18 cellular contexts compared by ENCODE assay signal in the genomic region with DNA sequence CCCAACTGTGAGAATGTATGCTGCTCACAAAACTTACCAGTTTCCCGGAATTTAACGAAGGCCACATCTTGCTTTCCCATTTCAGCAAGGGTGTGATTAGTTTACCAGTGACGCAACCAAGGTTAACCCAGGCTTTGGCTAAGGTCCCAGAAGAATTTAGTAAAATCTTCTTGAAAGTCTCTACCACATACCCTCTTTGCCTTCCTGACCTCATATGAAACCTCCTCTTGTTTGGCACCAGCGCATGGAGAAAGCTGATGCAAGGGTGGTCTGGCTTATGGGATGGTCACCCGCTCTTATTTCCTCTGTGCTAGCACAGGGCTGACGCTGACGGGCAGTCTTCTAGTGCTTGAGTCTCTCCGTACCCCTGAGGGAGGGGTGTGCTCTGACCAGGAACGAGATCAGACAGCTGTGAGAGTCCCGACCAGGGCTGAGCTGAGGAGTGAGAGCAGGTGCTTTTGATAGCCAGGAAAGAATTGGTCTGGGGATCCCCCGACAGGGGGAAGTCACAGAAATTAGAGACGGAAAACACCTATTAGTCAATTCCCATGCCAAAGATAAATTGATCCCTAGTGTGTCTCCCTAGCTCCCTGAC.
DNase-seq lines count a peak whose midpoint lies in the region; ATAC-seq and TF ChIP-seq lines count a peak whose summit lies in the region.
"Had no signal": no experiment of that assay in that cellular context is flagged by ENCODE, and none has a peak within 500 bp of the region (broad histone marks: within the 10 kb centered on the region; RNA-seq: fewer than 3 reads in every experiment).

No MANE protein-coding gene starts in this region.

- H3K9me3 Mint-ChIP-seq in MCF 10A (ENCODE audit: unreplicated experiment) (peaks cover 11% of the 10 kb centered on the region), glutamatergic neuron (ENCODE audit: unreplicated experiment) (peaks cover 2% of the 10 kb centered on the region)
- no peaks in the 10 kb centered on the region for H3K9me3 Mint-ChIP-seq in stimulated activated effector memory CD8-positive, alpha-beta T cell treated with anti-CD3 and anti-CD28 coated beads, Interleukin-12 subunit alpha, Interleukin-12 subunit beta, amount 100 ng/mL, for 72 hours
- no peaks in the 10 kb centered on the region for H3K9me3 Mint-ChIP-seq in activated naive CD8-positive, alpha-beta T cell treated with anti-CD3 and anti-CD28 coated beads, Interleukin-2, amount 50 U/mL, for 24 hours

- no peak overlapping the region for H2AFZ ChIP-seq in mammary epithelial cell (ENCODE audit: low read depth, low read length)

- WGBS in mammary epithelial cell (ENCODE audit: low coverage, missing lambda C conversion rate), result 92% methylated on average over 5 of the region's 12 CpGs

- peak; percentile 26 for DNase-seq in MCF 10A (ENCODE audit: unreplicated experiment)
- no peak for DNase-seq in mammary epithelial cell
- peak; percentile 45 for DNase-seq in amniotic epithelial cell (ENCODE audit: low read depth)
- DNase-seq in iris pigment epithelial cell (ENCODE audit: low read depth), result peak; percentile 39
- DNase-seq in stimulated activated effector memory CD8-positive, alpha-beta T cell treated with anti-CD3 and anti-CD28 coated beads, Interleukin-12 subunit alpha, Interleukin-12 subunit beta, amount 100 ng/mL, for 72 hours (ENCODE audit: low spot score in 2 of 2), result no peak
- no peak for DNase-seq in activated naive CD8-positive, alpha-beta T cell treated with anti-CD3 and anti-CD28 coated beads, Interleukin-2, amount 50 U/mL, for 24 hours
- no peak for DNase-seq in glutamatergic neuron
- no peak for DNase-seq in COLO829 (ENCODE audit: low spot score)
- DNase-seq: CD4-positive, alpha-beta memory T cell; DMS79; IMR-90; Karpas-422; NCI-H1417; NCI-H1930; NCI-H446; NCI-H69; SIG-M5 had no signal

- intact Hi-C loops in MCF 10A (cut with micrococcal nuclease) (no loop called here), mammary epithelial cell (cut with micrococcal nuclease) (no loop called here)

- H3K27me3 Mint-ChIP-seq in MCF 10A (ENCODE audit: insufficient read depth, unreplicated experiment) (no peaks in the 10 kb centered on the region), glutamatergic neuron (ENCODE audit: unreplicated experiment) (no peaks in the 10 kb centered on the region)
- H3K27me3 Mint-ChIP-seq in activated naive CD8-positive, alpha-beta T cell treated with anti-CD3 and anti-CD28 coated beads, Interleukin-2, amount 50 U/mL, for 24 hours, result peaks cover 2% of the 10 kb centered on the region

- no peaks in the 10 kb centered on the region for H4K20me1 ChIP-seq in mammary epithelial cell (ENCODE audit: insufficient read depth, low read length)

- H3K4me1 Mint-ChIP-seq in MCF 10A (ENCODE audit: insufficient read depth, unreplicated experiment), result peaks cover 7% of the 10 kb centered on the region
- no peaks in the 10 kb centered on the region for H3K4me1 Mint-ChIP-seq in stimulated activated effector memory CD8-positive, alpha-beta T cell treated with anti-CD3 and anti-CD28 coated beads, Interleukin-12 subunit alpha, Interleukin-12 subunit beta, amount 100 ng/mL, for 72 hours
- H3K4me1 Mint-ChIP-seq in activated naive CD8-positive, alpha-beta T cell treated with anti-CD3 and anti-CD28 coated beads, Interleukin-2, amount 50 U/mL, for 24 hours, result no peaks in the 10 kb centered on the region
- peaks cover 2% of the 10 kb centered on the region for H3K4me1 Mint-ChIP-seq in glutamatergic neuron (ENCODE audit: low read depth, unreplicated experiment)
- H3K4me1 Mint-ChIP-seq: CD4-positive, alpha-beta memory T cell had no signal

- no peak overlapping the region for H3K27ac ChIP-seq in mammary epithelial cell (ENCODE audit: insufficient read depth, low read depth, low read length)
- H3K27ac ChIP-seq: 22Rv1 had no signal

- H3K4me2 ChIP-seq in mammary epithelial cell (ENCODE audit: insufficient read depth, low read depth, low read length), result no peak overlapping the region

- no peaks in the 10 kb centered on the region for H3K27me3 ChIP-seq in mammary epithelial cell (ENCODE audit: insufficient read depth, low read length)

- ATAC-seq in stimulated activated effector memory CD8-positive, alpha-beta T cell treated with anti-CD3 and anti-CD28 coated beads, Interleukin-12 subunit alpha, Interleukin-12 subunit beta, amount 100 ng/mL, for 72 hours, result peak; percentile 19
- no peak for ATAC-seq in activated naive CD8-positive, alpha-beta T cell treated with anti-CD3 and anti-CD28 coated beads, Interleukin-2, amount 50 U/mL, for 24 hours

- CTCF ChIA-PET in MCF 10A (lab: Yijun Ruan, JAX) (interaction anchor here (0.6 to 1.1 kb wide), 4 partner anchors 9 to 1158 kb away, joined by 3 read pairs; no protein-coding TSS in a partner anchor), mammary epithelial cell (lab: Charles Lee; ENCODE audit: low non-redundant PET) (no interaction called here)

- in situ Hi-C loops in mammary epithelial cell (cut with MboI; ENCODE audit: low sequenced_read_pairs in 2 of 2), result no loop called here

- no peak overlapping the region for H3K4me3 Mint-ChIP-seq in MCF 10A (ENCODE audit: unreplicated experiment)
- no peak overlapping the region for H3K4me3 Mint-ChIP-seq in stimulated activated effector memory CD8-positive, alpha-beta T cell treated with anti-CD3 and anti-CD28 coated beads, Interleukin-12 subunit alpha, Interleukin-12 subunit beta, amount 100 ng/mL, for 72 hours
- no peak overlapping the region for H3K4me3 Mint-ChIP-seq in activated naive CD8-positive, alpha-beta T cell treated with anti-CD3 and anti-CD28 coated beads, Interleukin-2, amount 50 U/mL, for 24 hours
- no peak overlapping the region for H3K4me3 Mint-ChIP-seq in glutamatergic neuron (ENCODE audit: unreplicated experiment)
- H3K4me3 Mint-ChIP-seq: CD4-positive, alpha-beta memory T cell had no signal

- no peaks in the 10 kb centered on the region for H3K79me2 ChIP-seq in mammary epithelial cell (ENCODE audit: insufficient read depth, low read length)

- H3K4me3 ChIP-seq in mammary epithelial cell (replicated peaks in 1 of 3; ENCODE audit: insufficient read depth in 1 of 3, low read depth in 2 of 3, low read length in 3 of 3), result no peak overlapping the region

- no peaks in the 10 kb centered on the region for H3K4me1 ChIP-seq in mammary epithelial cell (ENCODE audit: insufficient read depth, low read length)

- dilution Hi-C loops in mammary epithelial cell (cut with HindIII; ENCODE audit: low sequenced_read_pairs), result no loop called here

- H3K36me3 Mint-ChIP-seq in MCF 10A (ENCODE audit: insufficient read depth, unreplicated experiment), result no peaks in the 10 kb centered on the region
- no peaks in the 10 kb centered on the region for H3K36me3 Mint-ChIP-seq in stimulated activated effector memory CD8-positive, alpha-beta T cell treated with anti-CD3 and anti-CD28 coated beads, Interleukin-12 subunit alpha, Interleukin-12 subunit beta, amount 100 ng/mL, for 72 hours
- H3K36me3 Mint-ChIP-seq in activated naive CD8-positive, alpha-beta T cell treated with anti-CD3 and anti-CD28 coated beads, Interleukin-2, amount 50 U/mL, for 24 hours (ENCODE audit: low read depth), result no peaks in the 10 kb centered on the region
- no peaks in the 10 kb centered on the region for H3K36me3 Mint-ChIP-seq in glutamatergic neuron (ENCODE audit: unreplicated experiment)
- H3K36me3 Mint-ChIP-seq: CD4-positive, alpha-beta memory T cell had no signal

- no peak for TF ChIP-seq CTCF in MCF 10A (IDR thresholded peaks at IDR 0.05; ENCODE audit: unreplicated experiment)
- TF ChIP-seq CTCF in mammary epithelial cell (conservative IDR thresholded peaks at IDR 0.05 in 1 of 2, IDR thresholded peaks at IDR 0.05 in 1 of 2; ENCODE audit: extremely low read depth in 1 of 2, insufficient read depth in 1 of 2, low read depth in 1 of 2, low read length in 2 of 2), result no peak
- TF ChIP-seq CTCF in glutamatergic neuron (IDR thresholded peaks at IDR 0.05; ENCODE audit: partially characterized antibody, unreplicated experiment), result no peak

- H3K36me3 ChIP-seq in mammary epithelial cell (ENCODE audit: insufficient read depth, low read length), result no peaks in the 10 kb centered on the region

- H3K9me3 ChIP-seq in mammary epithelial cell (replicated peaks; ENCODE audit: insufficient read depth, low read length), result no peaks in the 10 kb centered on the region

- POLR2A ChIA-PET in MCF 10A (lab: Yijun Ruan, JAX), result no interaction called here

- H3K27ac Mint-ChIP-seq in MCF 10A (ENCODE audit: low read depth, unreplicated experiment), result no peak overlapping the region
- no peak overlapping the region for H3K27ac Mint-ChIP-seq in stimulated activated effector memory CD8-positive, alpha-beta T cell treated with anti-CD3 and anti-CD28 coated beads, Interleukin-12 subunit alpha, Interleukin-12 subunit beta, amount 100 ng/mL, for 72 hours
- H3K27ac Mint-ChIP-seq in activated naive CD8-positive, alpha-beta T cell treated with anti-CD3 and anti-CD28 coated beads, Interleukin-2, amount 50 U/mL, for 24 hours, result no peak overlapping the region
- no peak overlapping the region for H3K27ac Mint-ChIP-seq in glutamatergic neuron (ENCODE audit: unreplicated experiment)
- H3K27ac Mint-ChIP-seq: CD4-positive, alpha-beta memory T cell had no signal

- no TSS peak for BruUV-seq in MCF 10A (replicated peaks; lab: Mats Ljungman, UMichigan)
- BruUV-seq in mammary epithelial cell (replicated peaks; lab: Mats Ljungman, UMichigan), result no TSS peak

- H3K9ac ChIP-seq in mammary epithelial cell (ENCODE audit: insufficient read depth, low read length), result no peak overlapping the region

Comparison
In these comparisons a context has a peak if more than half of its experiments do, and no peak if none do; other contexts are left out.
1. DNase-seq: peak in MCF 10A (single experiment), amniotic epithelial cell (single experiment) and iris pigment epithelial cell (single experiment); none in mammary epithelial cell (single experiment), stimulated activated effector memory CD8-positive, alpha-beta T cell treated with anti-CD3 and anti-CD28 coated beads, Interleukin-12 subunit alpha, Interleukin-12 subunit beta, amount 100 ng/mL, for 72 hours (0 of 2), activated naive CD8-positive, alpha-beta T cell treated with anti-CD3 and anti-CD28 coated beads, Interleukin-2, amount 50 U/mL, for 24 hours (single experiment), glutamatergic neuron (single experiment) and COLO829 (single experiment).